8 cellular contexts compared by ENCODE assay signal in the genomic region with DNA sequence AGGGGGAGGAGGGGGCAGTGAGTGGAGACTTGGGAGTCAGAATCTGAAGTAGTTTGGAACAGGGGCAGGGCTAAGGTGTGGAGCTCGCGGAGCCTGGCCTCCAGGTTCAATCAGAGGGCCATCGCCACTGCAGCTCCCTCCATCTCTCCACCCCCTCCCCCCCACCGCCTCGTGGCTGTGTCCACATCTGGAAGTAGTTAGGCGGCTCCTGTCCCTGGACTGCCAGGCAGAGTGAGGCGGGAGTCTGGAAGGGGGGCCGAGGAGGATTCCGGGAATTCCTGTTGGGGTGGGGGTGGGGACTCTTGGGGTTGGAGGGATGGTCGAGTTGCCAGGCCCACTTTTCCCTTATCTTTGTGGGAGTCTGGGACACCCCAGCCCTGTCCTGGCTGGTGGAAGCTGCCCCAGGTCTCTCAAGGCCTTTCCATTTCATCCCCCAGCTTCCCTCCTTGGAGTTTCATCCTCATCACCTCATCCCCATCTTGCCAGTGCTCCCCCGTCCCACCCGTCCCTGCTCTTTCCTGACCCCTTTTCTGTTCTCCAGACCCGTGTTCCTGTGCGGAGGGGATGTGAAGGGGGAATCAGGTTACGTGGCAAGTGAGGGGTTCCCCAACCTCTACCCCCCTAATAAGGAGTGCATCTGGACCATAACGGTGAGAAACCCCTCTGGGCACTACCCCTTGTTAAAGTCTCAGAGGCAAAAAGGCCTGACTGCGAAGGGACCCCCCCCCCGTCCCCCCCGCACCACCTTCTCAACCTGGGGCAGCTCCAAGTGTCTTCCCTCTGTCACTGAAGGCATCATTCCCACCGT. TPM values are rescaled to one million over a fixed set of nuclear protein-coding genes. Genes with fewer than 3 reads are reported as not detected.
DNase-seq lines count a peak whose midpoint lies in the region; ATAC-seq and TF ChIP-seq lines count a peak whose summit lies in the region.

No MANE protein-coding gene starts in this region.

- peak overlapping the region; percentile 88 for H2AFZ ChIP-seq in hepatocyte

- POLR2A ChIA-PET in HEK293T (lab: Yijun Ruan, JAX), result interaction anchor here (0.9 to 3.1 kb wide), 11 partner anchors 9 to 249 kb away, joined by 3 to 40 read pairs (median 4); partner anchors contain the start of genes FBXO24, GIGYF1, LRCH4 and MOSPD3
- POLR2A ChIA-PET in activated CD8-positive, alpha-beta T cell treated with anti-CD3 and anti-CD28 coated beads for 36 hours (lab: Charles Lee), result interaction anchor here (0.5 to 2.1 kb wide), 5 partner anchors 9 to 217 kb away, joined by 3 to 14 read pairs (median 3); partner anchors contain the start of genes FBXO24, LRCH4, MEPCE and MOSPD3

- H4K20me1 ChIP-seq in hepatocyte (ENCODE audit: insufficient read depth, poor library complexity, severe bottlenecking), result no peaks in the 10 kb centered on the region

- 29% methylated on average over 15 of the region's 20 CpGs for WGBS in hepatocyte (ENCODE audit: low lambda C conversion rate, missing lambda C conversion rate)

- H3K9me2 ChIP-seq in hepatocyte (replicated peaks; ENCODE audit: insufficient read depth), result no peaks in the 10 kb centered on the region

- intact Hi-C loops in activated CD8-positive, alpha-beta T cell treated with anti-CD3 and anti-CD28 coated beads for 36 hours (cut with micrococcal nuclease), result loop anchor here (10.0 kb wide), 1 partner anchor 72 kb away; the partner anchor contains the start of gene GNB2

- peaks cover 15% of the 10 kb centered on the region for H3K4me1 ChIP-seq in hepatocyte (ENCODE audit: insufficient read depth)

- TF ChIP-seq CTCF in activated CD8-positive, alpha-beta T cell treated with anti-CD3 and anti-CD28 coated beads for 36 hours (IDR thresholded peaks at IDR 0.05), result no peak
- no peak for TF ChIP-seq CTCF in hepatocyte (IDR thresholded peaks at IDR 0.05; ENCODE audit: poor library complexity)

- H3K4me3 Mint-ChIP-seq in activated CD8-positive, alpha-beta T cell treated with anti-CD3 and anti-CD28 coated beads for 36 hours, result peak overlapping the region; percentile 78
- peak overlapping the region; percentile 85 to 86 for H3K4me3 Mint-ChIP-seq in stimulated activated naive B cell treated with anti-CD40 and anti-IgM and Interleukin-4, amounts not matched to agents 10 μg/mL and 1 μg/mL and 100 μg/mL, for 72 hours

- peak overlapping the region; percentile 100 for H3K4me2 ChIP-seq in hepatocyte

- peaks cover 3% of the 10 kb centered on the region for H3K79me2 ChIP-seq in hepatocyte

- no peaks in the 10 kb centered on the region for H3K36me3 Mint-ChIP-seq in activated CD8-positive, alpha-beta T cell treated with anti-CD3 and anti-CD28 coated beads for 36 hours (ENCODE audit: low read depth)
- H3K36me3 Mint-ChIP-seq in stimulated activated naive B cell treated with anti-CD40 and anti-IgM and Interleukin-4, amounts not matched to agents 10 μg/mL and 1 μg/mL and 100 μg/mL, for 72 hours, result no peaks in the 10 kb centered on the region

- H3K9me3 ChIP-seq in hepatocyte (ENCODE audit: low read depth), result no peaks in the 10 kb centered on the region

- peak overlapping the region; percentile 82 for H3K27ac Mint-ChIP-seq in activated CD8-positive, alpha-beta T cell treated with anti-CD3 and anti-CD28 coated beads for 36 hours
- no peak overlapping the region for H3K27ac Mint-ChIP-seq in stimulated activated naive B cell treated with anti-CD40 and anti-IgM and Interleukin-4, amounts not matched to agents 10 μg/mL and 1 μg/mL and 100 μg/mL, for 72 hours

- no peak for ATAC-seq in activated CD8-positive, alpha-beta T cell treated with anti-CD3 and anti-CD28 coated beads for 36 hours
- no peak for ATAC-seq in stimulated activated naive B cell treated with anti-CD40 and anti-IgM and Interleukin-4, amounts not matched to agents 10 μg/mL and 1 μg/mL and 100 μg/mL, for 72 hours (replicated peaks)
- ATAC-seq in HG02610 (IDR thresholded peaks at IDR 0.05; ENCODE audit: unreplicated experiment), result no peak

- peak overlapping the region; percentile 93 for H3K27ac ChIP-seq in hepatocyte

- DNase-seq in HEK293T (ENCODE audit: extremely low spot score), result peak; percentile 42
- DNase-seq in activated CD8-positive, alpha-beta T cell treated with anti-CD3 and anti-CD28 coated beads for 36 hours, result no peak
- peak; percentile 86 for DNase-seq in hepatocyte (ENCODE audit: low spot score)
- no peak for DNase-seq in stimulated activated naive B cell treated with anti-CD40 and anti-IgM and Interleukin-4, amounts not matched to agents 10 μg/mL and 1 μg/mL and 100 μg/mL, for 72 hours
- DNase-seq in activated CD4-positive, CD25-positive, alpha-beta regulatory T cell treated with anti-CD3 and anti-CD28 coated beads, Interleukin-2, amount 50 U/mL, for 72 hours, result no peak
- DNase-seq in HT-29 (ENCODE audit: low spot score), result no peak
- DNase-seq in NAMALWA (ENCODE audit: low spot score), result no peak

- CTCF ChIA-PET in HEK293T (lab: Yijun Ruan, JAX), result interaction anchor here (0.7 to 1.6 kb wide), 5 partner anchors 11 to 102 kb away, joined by 3 to 4 read pairs (median 3); partner anchors contain the start of gene FBXO24
- CTCF ChIA-PET in activated CD8-positive, alpha-beta T cell treated with anti-CD3 and anti-CD28 coated beads for 36 hours (lab: Charles Lee), result interaction anchor here (1.0 to 1.6 kb wide), 5 partner anchors 9 to 102 kb away, joined by 3 to 7 read pairs (median 4); partner anchors contain the start of genes FBXO24, MOSPD3 and POP7

- peaks cover 3% of the 10 kb centered on the region for H3K27me3 Mint-ChIP-seq in activated CD8-positive, alpha-beta T cell treated with anti-CD3 and anti-CD28 coated beads for 36 hours
- H3K27me3 Mint-ChIP-seq in stimulated activated naive B cell treated with anti-CD40 and anti-IgM and Interleukin-4, amounts not matched to agents 10 μg/mL and 1 μg/mL and 100 μg/mL, for 72 hours, result peaks cover 0 to 5% of the 10 kb centered on the region in 2 donors

- H3K9me3 Mint-ChIP-seq in activated CD8-positive, alpha-beta T cell treated with anti-CD3 and anti-CD28 coated beads for 36 hours, result no peaks in the 10 kb centered on the region
- no peaks in the 10 kb centered on the region for H3K9me3 Mint-ChIP-seq in stimulated activated naive B cell treated with anti-CD40 and anti-IgM and Interleukin-4, amounts not matched to agents 10 μg/mL and 1 μg/mL and 100 μg/mL, for 72 hours

- H3K4me1 Mint-ChIP-seq in activated CD8-positive, alpha-beta T cell treated with anti-CD3 and anti-CD28 coated beads for 36 hours (ENCODE audit: low read depth), result peaks cover 22% of the 10 kb centered on the region
- H3K4me1 Mint-ChIP-seq in stimulated activated naive B cell treated with anti-CD40 and anti-IgM and Interleukin-4, amounts not matched to agents 10 μg/mL and 1 μg/mL and 100 μg/mL, for 72 hours, result peaks cover 18 to 23% of the 10 kb centered on the region in 2 donors

- no peaks in the 10 kb centered on the region for H3K36me3 ChIP-seq in hepatocyte (replicated peaks; ENCODE audit: insufficient read depth, low read depth)

- H3K4me3 ChIP-seq in hepatocyte, result peak overlapping the region; percentile 45

- H3K27me3 ChIP-seq in hepatocyte, result no peaks in the 10 kb centered on the region

TF ChIP-seq in HEK293T, 16 proteins besides CTCF, POLR2A, EP300 and RAD21:
- TF ChIP-seq FOXA1 (IDR thresholded peaks at IDR 0.05), result no peak
- TF ChIP-seq L3MBTL2 (conservative IDR thresholded peaks at IDR 0.05), result peak; percentile 19; the same call in 1 of the 2 replicates

RNA-seq across cellular contexts. Expression of gene PCOLCE, which starts 0.9 kb away (rescaled TPM):
- 1 to 10 TPM; 3.9 to 4.6 TPM for total RNA-seq in activated CD8-positive, alpha-beta T cell treated with anti-CD3 and anti-CD28 coated beads for 36 hours
- total RNA-seq in hepatocyte, result 64.2 and 90.0 TPM in 2 replicates
- 249 and 343 TPM in 2 replicates for polyA plus RNA-seq in hepatocyte
- total RNA-seq in HT-29 (2014; rRNA removed; shearing (Covaris generic)), result 4.7 and 5.2 TPM in 2 replicates

RNA-seq across cellular contexts. Expression of gene MOSPD3, which starts 9.2 kb away (rescaled TPM):
- 10 to 100 TPM in 1 of 2 experiments, 1 to 10 TPM in 1; 9.6 to 10.5 TPM for total RNA-seq in activated CD8-positive, alpha-beta T cell treated with anti-CD3 and anti-CD28 coated beads for 36 hours
- 8.8 and 10.4 TPM in 2 replicates for total RNA-seq in hepatocyte
- 39.2 and 44.4 TPM in 2 replicates for polyA plus RNA-seq in hepatocyte
- 16.4 and 18.4 TPM in 2 replicates for total RNA-seq in HT-29 (2014; rRNA removed; shearing (Covaris generic))

RNA-seq across cellular contexts. Expression of gene FBXO24, which starts 17.0 kb away (rescaled TPM):
- 1 to 10 TPM; 1.4 to 1.5 TPM for total RNA-seq in activated CD8-positive, alpha-beta T cell treated with anti-CD3 and anti-CD28 coated beads for 36 hours
- total RNA-seq in hepatocyte, result 1.1 and 1.4 TPM in 2 replicates
- polyA plus RNA-seq in hepatocyte, result 0.49 and 1.6 TPM in 2 replicates
- total RNA-seq in HT-29 (2014; rRNA removed; shearing (Covaris generic)), result 0.29 and 0.36 TPM in 2 replicates

RNA-seq across cellular contexts. Expression of gene LRCH4, which starts 17.2 kb away (rescaled TPM):
- 10 to 100 TPM; 77.7 to 78.7 TPM for total RNA-seq in activated CD8-positive, alpha-beta T cell treated with anti-CD3 and anti-CD28 coated beads for 36 hours
- total RNA-seq in hepatocyte, result 34.0 and 40.3 TPM in 2 replicates
- 105 and 129 TPM in 2 replicates for polyA plus RNA-seq in hepatocyte
- total RNA-seq in HT-29 (2014; rRNA removed; shearing (Covaris generic)), result 58.1 and 72.9 TPM in 2 replicates

RNA-seq across cellular contexts. Expression of gene SAP25, which starts 29.4 kb away (rescaled TPM):
- total RNA-seq in activated CD8-positive, alpha-beta T cell treated with anti-CD3 and anti-CD28 coated beads for 36 hours, result 10 to 100 TPM in 1 of 2 experiments, 1 to 10 TPM in 1; 9.9 to 12.8 TPM
- total RNA-seq in hepatocyte, result not detected in 2 replicates
- polyA plus RNA-seq in hepatocyte, result 1.8 and 4.0 TPM in 2 replicates
- total RNA-seq in HT-29 (2014; rRNA removed; shearing (Covaris generic)), result 0.63 and 1.5 TPM in 2 replicates

Comparison
In these comparisons a context has a peak if more than half of its experiments do, and no peak if none do; other contexts are left out.
1. DNase-seq: peak in HEK293T (single experiment) and hepatocyte (single experiment); none in activated CD8-positive, alpha-beta T cell treated with anti-CD3 and anti-CD28 coated beads for 36 hours (single experiment), stimulated activated naive B cell treated with anti-CD40 and anti-IgM and Interleukin-4, amounts not matched to agents 10 μg/mL and 1 μg/mL and 100 μg/mL, for 72 hours (single experiment), activated CD4-positive, CD25-positive, alpha-beta regulatory T cell treated with anti-CD3 and anti-CD28 coated beads, Interleukin-2, amount 50 U/mL, for 72 hours (single experiment), HT-29 (single experiment) and NAMALWA (single experiment).
2. RNA of gene PCOLCE, which starts 0.9 kb away (total RNA-seq): 64.2 to 90.0 TPM in hepatocyte; 4.7 to 5.2 TPM in HT-29 and 3.9 to 4.6 TPM in activated CD8-positive, alpha-beta T cell treated with anti-CD3 and anti-CD28 coated beads for 36 hours; every median in the first group is over 10 times any median in the second.